8 cellular contexts compared by ENCODE assay signal in genomic region chr10:131899695-131900349, GRCh38. TPM values are rescaled to one million over a fixed set of nuclear protein-coding genes. Genes with fewer than 3 reads are reported as not detected.
A peak's percentile ranks its signal among the peaks of the same experiment; 100 is the strongest.
DNase-seq lines count a peak whose midpoint lies in the region; ATAC-seq and TF ChIP-seq lines count a peak whose summit lies in the region.

No MANE protein-coding gene starts in this region.

- POLR2A ChIA-PET in activated CD4-positive, alpha-beta T cell treated with anti-CD3 and anti-CD28 coated beads, Interleukin-2, amount 10 ng/mL, durations not matched to agents 7 days and 5 days (lab: Charles Lee) = no interaction called here

- peaks cover 13% of the 10 kb centered on the region for H3K36me3 Mint-ChIP-seq in activated CD4-positive, alpha-beta T cell treated with anti-CD3 and anti-CD28 coated beads, Interleukin-2, amount 10 ng/mL, durations not matched to agents 7 days and 5 days (ENCODE audit: low read depth)

- H3K27me3 Mint-ChIP-seq in activated CD4-positive, alpha-beta T cell treated with anti-CD3 and anti-CD28 coated beads, Interleukin-2, amount 10 ng/mL, durations not matched to agents 7 days and 5 days = peaks cover 16% of the 10 kb centered on the region

- no peak overlapping the region for H3K27ac ChIP-seq in SK-N-MC
- H3K27ac ChIP-seq in prostate gland = peak overlapping the region; percentile 89 to 95

- no peak for TF ChIP-seq POLR2A in prostate gland (IDR thresholded peaks at IDR 0.05)

- no peaks in the 10 kb centered on the region for H3K9me3 ChIP-seq in SK-N-MC (ENCODE audit: low read depth, low read length)
- no peaks in the 10 kb centered on the region for H3K9me3 ChIP-seq in prostate gland

- H3K4me3 Mint-ChIP-seq in activated CD4-positive, alpha-beta T cell treated with anti-CD3 and anti-CD28 coated beads, Interleukin-2, amount 10 ng/mL, durations not matched to agents 7 days and 5 days = peak overlapping the region; percentile 81

- no peak for ATAC-seq in GM21367 (IDR thresholded peaks at IDR 0.05; ENCODE audit: unreplicated experiment)
- ATAC-seq in GM21576 (IDR thresholded peaks at IDR 0.05; ENCODE audit: unreplicated experiment) = no peak

- CTCF ChIA-PET in activated CD4-positive, alpha-beta T cell treated with anti-CD3 and anti-CD28 coated beads, Interleukin-2, amount 10 ng/mL, durations not matched to agents 7 days and 5 days (lab: Charles Lee) = interaction anchor here (0.8 to 2.5 kb wide), 6 partner anchors 9 to 123 kb away, joined by 3 to 8 read pairs (median 3); no protein-coding TSS in a partner anchor

- H3K27me3 ChIP-seq in prostate gland (replicated peaks; ENCODE audit: insufficient read depth) = no peaks in the 10 kb centered on the region

- H3K4me3 ChIP-seq in SK-N-MC (peak overlapping the region; percentile 80), fibroblast of pulmonary artery (replicated peaks; ENCODE audit: low read depth, low read length) (peak overlapping the region; percentile 70), prostate gland (peak overlapping the region; percentile 77 to 92)

- H3K9ac ChIP-seq in SK-N-MC (ENCODE audit: insufficient read length) = no peak overlapping the region

- peaks cover 7% of the 10 kb centered on the region for H3K4me1 ChIP-seq in prostate gland (replicated peaks)

- TF ChIP-seq CTCF in fibroblast of pulmonary artery (IDR thresholded peaks at IDR 0.05; ENCODE audit: low read length, missing control alignments) (no peak), prostate gland (IDR thresholded peaks at IDR 0.05) (no peak)

- 21% methylated on average over 24 of the region's 24 CpGs for WGBS in prostate gland

- H3K27ac Mint-ChIP-seq in activated CD4-positive, alpha-beta T cell treated with anti-CD3 and anti-CD28 coated beads, Interleukin-2, amount 10 ng/mL, durations not matched to agents 7 days and 5 days = peak overlapping the region; percentile 89

- no peak for DNase-seq in activated CD4-positive, alpha-beta T cell treated with anti-CD3 and anti-CD28 coated beads, Interleukin-2, amount 10 ng/mL, durations not matched to agents 7 days and 5 days
- no peak for DNase-seq in activated CD4-positive, alpha-beta T cell treated with anti-CD3 and anti-CD28 coated beads, Interleukin-2, amount 50 U/mL, for 48 hours
- no peak for DNase-seq in SK-N-MC (ENCODE audit: low read depth, low spot score)
- no peak for DNase-seq in fibroblast of pulmonary artery (ENCODE audit: low read depth)
- no peak for DNase-seq in prostate gland (ENCODE audit: low spot score)
- DNase-seq in DMS153 (lab: John Stamatoyannopoulos, UW) = no peak

- intact Hi-C loops in prostate gland (cut with DNase I) = loop anchor here (5.0 kb wide), 1 partner anchor 82 kb away; the partner anchor contains the start of gene BNIP3

- H3K36me3 ChIP-seq in SK-N-MC (ENCODE audit: insufficient read depth, low read length) = no peaks in the 10 kb centered on the region
- no peaks in the 10 kb centered on the region for H3K36me3 ChIP-seq in prostate gland

- H3K4me1 Mint-ChIP-seq in activated CD4-positive, alpha-beta T cell treated with anti-CD3 and anti-CD28 coated beads, Interleukin-2, amount 10 ng/mL, durations not matched to agents 7 days and 5 days = peaks cover 55% of the 10 kb centered on the region

- H3K9me3 Mint-ChIP-seq in activated CD4-positive, alpha-beta T cell treated with anti-CD3 and anti-CD28 coated beads, Interleukin-2, amount 10 ng/mL, durations not matched to agents 7 days and 5 days = no peaks in the 10 kb centered on the region

RNA-seq across cellular contexts. Expression of gene PPP2R2D, which starts 1.0 kb away (rescaled TPM):
- 10 to 100 TPM; 38.5 to 43.1 TPM for total RNA-seq in activated CD4-positive, alpha-beta T cell treated with anti-CD3 and anti-CD28 coated beads, Interleukin-2, amount 10 ng/mL, durations not matched to agents 7 days and 5 days
- 10 to 100 TPM; 37.0 to 55.2 TPM for total RNA-seq in prostate gland
